Comparison of ENCODE assay signal across 8 cellular contexts in the genomic region with DNA sequence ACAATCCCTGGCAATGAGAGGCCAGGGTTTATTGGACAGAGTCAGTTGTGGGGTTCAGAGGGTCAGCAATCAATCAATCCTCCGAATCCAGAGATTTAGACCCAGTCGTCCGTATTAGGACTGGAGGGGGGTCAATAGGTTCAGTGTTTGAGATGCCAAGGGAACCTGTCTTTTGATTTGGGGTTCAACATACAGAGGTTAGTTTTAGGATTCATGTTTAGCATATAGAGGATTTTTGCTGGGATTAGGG. TPM values are rescaled to one million over a fixed set of nuclear protein-coding genes. Genes with fewer than 3 reads are reported as not detected.
DNase-seq lines count a peak whose midpoint lies in the region; ATAC-seq, FAIRE-seq and TF ChIP-seq lines count a peak whose summit lies in the region.

No MANE protein-coding gene starts in this region.

- CTCF ChIA-PET in K562 (lab: Yijun Ruan, JAX; ENCODE audit: low intra/inter-chr PET ratio): no interaction called here

- H3K14ac ChIP-seq in mesenchymal stem cell (ENCODE audit: low read length in 2 of 2): peak overlapping the region in 1 of 2 experiments; percentile 19

- H4K8ac ChIP-seq in mesenchymal stem cell (ENCODE audit: low read length): peak overlapping the region; percentile 91

- peak overlapping the region in 1 of 2 experiments; percentile 56 for H3K4ac ChIP-seq in mesenchymal stem cell (ENCODE audit: low read depth in 1 of 2, low read length in 2 of 2)

- peak overlapping the region; percentile 52 to 88 (median 75) for H3K4me3 ChIP-seq in heart right ventricle
- peak overlapping the region; percentile 64 for H3K4me3 ChIP-seq in K562
- peak overlapping the region; percentile 75 to 91 for H3K4me3 ChIP-seq in mesenchymal stem cell (ENCODE audit: insufficient read depth in 1 of 2, low read depth in 1 of 2, low read length in 2 of 2)
- H3K4me3 ChIP-seq in vagina: peak overlapping the region; percentile 71 to 84

- H2BK15ac ChIP-seq in mesenchymal stem cell (ENCODE audit: low read depth, poor library complexity, severe bottlenecking): no peak overlapping the region

- H3K79me1 ChIP-seq in mesenchymal stem cell (replicated peaks; ENCODE audit: low read length, poor library complexity, severe bottlenecking): peaks cover 25% of the 10 kb centered on the region

- no peak overlapping the region for H2BK120ac ChIP-seq in mesenchymal stem cell (ENCODE audit: low read depth, low read length)

- no peak for FAIRE-seq in K562 (lab: Jason Lieb, UNC)

- no peak for DNase-seq in heart right ventricle
- DNase-seq in cardiac septum (ENCODE audit: low spot score): no peak
- no peak for DNase-seq in K562 (ENCODE audit: extremely low read depth in 1 of 4, low spot score in 3 of 4)
- DNase-seq in mesenchymal stem cell: no peak
- DNase-seq in vagina (ENCODE audit: extremely low spot score in 2 of 2): no peak
- no peak for DNase-seq in cerebellar nuclear complex (lab: John Stamatoyannopoulos, UW)
- no peak for DNase-seq in MV-4-11 (lab: John Stamatoyannopoulos, UW)

- H4K91ac ChIP-seq in mesenchymal stem cell (ENCODE audit: low read length): peak overlapping the region; percentile 93

- TF ChIP-seq POLR2A in K562 (conservative IDR thresholded peaks at IDR 0.05) (no peak), vagina (IDR thresholded peaks at IDR 0.05) (no peak)

- intact Hi-C loops in heart right ventricle (cut with DNase I): loop anchor here in 2 of 10 donors (5.0 kb wide), 2 partner anchors 33 to 112 kb away; partner anchors contain the start of gene DNPEP (in 1 of the 2)
- intact Hi-C loops in cardiac septum (cut with DNase I): loop anchor here (2.0 kb wide), 1 partner anchor 38 kb away; no protein-coding TSS in a partner anchor
- intact Hi-C loops in K562 (cut with micrococcal nuclease): no loop called here
- intact Hi-C loops in vagina (cut with DNase I): loop anchor here (5.0 kb wide), 1 partner anchor 143 kb away; no protein-coding TSS in a partner anchor

- peaks cover 56% of the 10 kb centered on the region for H3K79me2 ChIP-seq in K562 (ENCODE audit: control insufficient read depth, insufficient read depth, low read length)

- H3K18ac ChIP-seq in mesenchymal stem cell (ENCODE audit: low read depth in 1 of 2, low read length in 2 of 2): peak overlapping the region in 1 of 2 experiments; percentile 89

- no peak overlapping the region for H3K23ac ChIP-seq in mesenchymal stem cell (ENCODE audit: low read length in 2 of 2)

- no peak for ATAC-seq in heart right ventricle
- ATAC-seq in K562: no peak
- no peak for ATAC-seq in HG03442 (IDR thresholded peaks at IDR 0.05; ENCODE audit: unreplicated experiment)

- no peak overlapping the region for H2AK5ac ChIP-seq in mesenchymal stem cell (ENCODE audit: low read length, severe bottlenecking)

- POLR2A ChIA-PET in K562 (lab: Yijun Ruan, JAX): interaction anchor here (0.6 to 4.9 kb wide), 7 partner anchors 10 to 260 kb away, joined by 3 to 37 read pairs (median 5); partner anchors contain the start of gene ASIC4

- no peaks in the 10 kb centered on the region for H4K20me1 ChIP-seq in K562 (replicated peaks; ENCODE audit: control insufficient read depth, insufficient read depth, low read length)

- H3K36me3 ChIP-seq in heart right ventricle (peaks cover 0 to 25% (median 7%) of the 10 kb centered on the region in 9 donors), K562 (ENCODE audit: control insufficient read depth, insufficient read depth, low read length) (peaks cover 13% of the 10 kb centered on the region; the same call in 2 of the 3 replicates), mesenchymal stem cell (ENCODE audit: control insufficient read depth in 1 of 2, insufficient read depth in 2 of 2, low read depth in 1 of 2, low read length in 2 of 2) (peaks cover 24% of the 10 kb centered on the region in 2 experiments), vagina (peaks cover 0 to 6% of the 10 kb centered on the region in 2 donors)

- WGBS in heart right ventricle, 2 donors: 0 to 1% methylated on average over 3 of the region's 3 CpGs
- WGBS in K562 (ENCODE audit: insufficient coverage, low coverage, missing lambda C conversion rate): 0% methylated on average over 3 of the region's 3 CpGs
- WGBS in mesenchymal stem cell: under 1% methylated on average over 3 of the region's 3 CpGs

- H2BK5ac ChIP-seq in mesenchymal stem cell (ENCODE audit: low read depth, low read length, poor library complexity, severe bottlenecking): no peak overlapping the region

- TSS peak; percentile 89 for BruUV-seq in K562 (replicated peaks; lab: Mats Ljungman, UMichigan)

- H2AFZ ChIP-seq in K562 (ENCODE audit: low read depth, low read length) (no peak overlapping the region; the same call in 1 of the 2 replicates), mesenchymal stem cell (ENCODE audit: low read depth, low read length) (no peak overlapping the region)

- TF ChIP-seq RAD21 in K562 (CRISPR knock-in tag; conservative IDR thresholded peaks at IDR 0.05 in 1 of 2, IDR thresholded peaks at IDR 0.05 in 1 of 2): no peak

- H2BK12ac ChIP-seq in mesenchymal stem cell (ENCODE audit: low read length in 2 of 2): no peak overlapping the region

- H3K4me2 ChIP-seq in K562 (ENCODE audit: insufficient read depth, low read length): peak overlapping the region; percentile 77
- H3K4me2 ChIP-seq in mesenchymal stem cell (ENCODE audit: low read length, poor library complexity, severe bottlenecking): peak overlapping the region; percentile 69

- H3K9me3 ChIP-seq in heart right ventricle: no peaks in the 10 kb centered on the region
- no peaks in the 10 kb centered on the region for H3K9me3 ChIP-seq in K562 (replicated peaks; ENCODE audit: control insufficient read depth, insufficient read depth, low read depth, low read length)
- H3K9me3 ChIP-seq in mesenchymal stem cell (ENCODE audit: control insufficient read depth, low read length): no peaks in the 10 kb centered on the region
- H3K9me3 ChIP-seq in vagina: no peaks in the 10 kb centered on the region

- H3K9me1 ChIP-seq in K562 (ENCODE audit: control insufficient read depth, insufficient read depth, low read length): no peaks in the 10 kb centered on the region

- in situ Hi-C loops in K562 (cut with MboI): no loop called here

- TF ChIP-seq CTCF in heart right ventricle (IDR thresholded peaks at IDR 0.05) (no peak), K562 (IDR thresholded peaks at IDR 0.05 in 2 of 3, conservative IDR thresholded peaks at IDR 0.05 in 1 of 3; ENCODE audit: insufficient read depth in 2 of 3, low read depth in 1 of 3, low read length in 3 of 3) (no peak), vagina (IDR thresholded peaks at IDR 0.05) (no peak)

- TF ChIP-seq EP300 in K562 (IDR thresholded peaks at IDR 0.05; ENCODE audit: low read length): no peak

- peaks cover 0 to 38% (median 18%) of the 10 kb centered on the region in 7 donors for H3K27me3 ChIP-seq in heart right ventricle
- H3K27me3 ChIP-seq in K562 (ENCODE audit: control insufficient read depth in 2 of 2, insufficient read depth in 2 of 2, low read length in 2 of 2): no peaks in the 10 kb centered on the region
- peaks cover 0 to 36% of the 10 kb centered on the region in 2 experiments for H3K27me3 ChIP-seq in mesenchymal stem cell (ENCODE audit: control insufficient read depth in 1 of 2, insufficient read depth in 1 of 2, low read length in 2 of 2)
- no peaks in the 10 kb centered on the region for H3K27me3 ChIP-seq in vagina

- H3K27ac ChIP-seq in heart right ventricle (peak overlapping the region; percentile 91 to 100 (median 96)), K562 (ENCODE audit: extremely low read depth, low read depth, low read length) (peak overlapping the region; percentile 95), mesenchymal stem cell (ENCODE audit: low read length, poor library complexity, severe bottlenecking) (peak overlapping the region; percentile 36), vagina (peak overlapping the region; percentile 95)

- H3K9ac ChIP-seq in K562 (ENCODE audit: insufficient read depth in 1 of 2, low read depth in 2 of 2, low read length in 2 of 2) (peak overlapping the region; percentile 88 to 98), mesenchymal stem cell (ENCODE audit: low read length) (peak overlapping the region; percentile 96)

- H3K4me1 ChIP-seq in heart right ventricle (peaks cover 19 to 50% (median 37%) of the 10 kb centered on the region in 9 donors), K562 (replicated peaks in 1 of 2; ENCODE audit: control insufficient read depth in 2 of 2, insufficient read depth in 2 of 2, low read length in 2 of 2) (peaks cover 47 to 60% of the 10 kb centered on the region in 2 experiments), mesenchymal stem cell (ENCODE audit: control insufficient read depth, insufficient read depth, low read depth, low read length) (peaks cover 32% of the 10 kb centered on the region), vagina (peaks cover 35% of the 10 kb centered on the region)

RNA-seq across cellular contexts. Expression of gene GMPPA, which starts 0.3 kb away (rescaled TPM):
- total RNA-seq in heart right ventricle (10 to 100 TPM; 15.8 to 29.4 (median 21.0) TPM), cardiac septum (22.6 TPM), K562 (2014; rRNA removed) (66.7 and 93.8 TPM in 2 replicates), K562 (2014; rRNA removed; fragmentation: Illumina TruSeq; extraction: Trizol) (38.5 and 47.9 TPM in 2 replicates), K562 (2015; rRNA removed; fragmentation: Illumina TruSeq; extraction: Trizol) (59.6 and 65.4 TPM in 2 replicates), K562 (2021) (69.7 and 71.3 TPM in 2 replicates), vagina (35.4 TPM)
- polyA plus RNA-seq in heart right ventricle (10 to 100 TPM; 28.2 to 48.6 TPM), K562 (2011; rRNA removed) (101 and 108 TPM in 2 replicates), K562 (2014; fragmentation: Illumina TruSeq; extraction: Trizol) (82.1 and 90.5 TPM in 2 replicates), K562 (2014; fragmentation: Nextera tagmentation; extraction: Ambion mirVana) (10 to 100 TPM in 1 of 2 experiments, 1 to 10 TPM in 1; 7.0 to 24.7 TPM), K562 (2014; rRNA removed) (71.2 and 75.4 TPM in 2 replicates)
- 76.3 and 182 TPM in 2 replicates for total RNA-seq in K562 (2011; cell fraction: chromatin; rRNA removed; ENCODE audit: low replicate concordance)
- 113 and 116 TPM in 2 replicates for total RNA-seq in K562 (2011; cell fraction: nucleolus; rRNA removed)
- total RNA-seq in K562 (2011; cell fraction: nucleoplasm; rRNA removed): 78.7 and 92.4 TPM in 2 replicates
- polyA plus RNA-seq in K562 (2011; cell fraction: cytosol; rRNA removed): 152 and 203 TPM in 2 replicates
- 219 and 235 TPM in 2 replicates for polyA plus RNA-seq in K562 (2011; cell fraction: nucleus; rRNA removed)
- 99.0 and 134 TPM in 2 replicates for polyA plus RNA-seq in K562 (2012)
- polyA minus RNA-seq in K562 (2011; rRNA and poly(A)+ RNA removed): 73.2 and 103 TPM in 2 replicates
- polyA minus RNA-seq in K562 (2011; cell fraction: cytosol; rRNA and poly(A)+ RNA removed): 47.8 and 64.1 TPM in 2 replicates
- 38.2 and 59.0 TPM in 2 replicates for polyA minus RNA-seq in K562 (2011; cell fraction: nucleus; rRNA and poly(A)+ RNA removed)
- polyA plus RNA-seq in mesenchymal stem cell (2013, experiment 1 of 2): 41.8 TPM
- 41.6 TPM for polyA plus RNA-seq in mesenchymal stem cell (2013, experiment 2 of 2)

RNA-seq across cellular contexts. Expression of gene ASIC4, which starts 15.3 kb away (rescaled TPM):
- total RNA-seq in heart right ventricle: under 1 TPM in 5 of 10 donors, not detected in 5; 0.15 to 0.43 (median 0.20) TPM
- polyA plus RNA-seq in heart right ventricle: not detected
- total RNA-seq in cardiac septum: 0.32 TPM
- total RNA-seq in K562 (2011; cell fraction: chromatin; rRNA removed; ENCODE audit: low replicate concordance): 14.4 and 30.7 TPM in 2 replicates
- total RNA-seq in K562 (2011; cell fraction: nucleolus; rRNA removed): 21.7 and 26.1 TPM in 2 replicates
- total RNA-seq in K562 (2011; cell fraction: nucleoplasm; rRNA removed): 15.1 and 18.3 TPM in 2 replicates
- 17.7 and 24.8 TPM in 2 replicates for total RNA-seq in K562 (2014; rRNA removed)
- total RNA-seq in K562 (2014; rRNA removed; fragmentation: Illumina TruSeq; extraction: Trizol): 2.3 and 3.8 TPM in 2 replicates
- total RNA-seq in K562 (2015; rRNA removed; fragmentation: Illumina TruSeq; extraction: Trizol): 9.6 and 9.8 TPM in 2 replicates
- 13.5 and 14.7 TPM in 2 replicates for total RNA-seq in K562 (2021)
- polyA plus RNA-seq in K562 (2011; rRNA removed): 2.5 and 8.6 TPM in 2 replicates
- 4.7 and 5.7 TPM in 2 replicates for polyA plus RNA-seq in K562 (2011; cell fraction: cytosol; rRNA removed)
- 48.9 and 62.7 TPM in 2 replicates for polyA plus RNA-seq in K562 (2011; cell fraction: nucleus; rRNA removed)
- polyA plus RNA-seq in K562 (2012): 15.2 and 19.8 TPM in 2 replicates
- 4.8 and 5.0 TPM in 2 replicates for polyA plus RNA-seq in K562 (2014; fragmentation: Illumina TruSeq; extraction: Trizol)
- under 1 TPM; 0.07 to 0.08 TPM for polyA plus RNA-seq in K562 (2014; fragmentation: Nextera tagmentation; extraction: Ambion mirVana)
- 19.0 and 19.2 TPM in 2 replicates for polyA plus RNA-seq in K562 (2014; rRNA removed)
- polyA minus RNA-seq in K562 (2011; rRNA and poly(A)+ RNA removed): 2.5 and 4.5 TPM in 2 replicates
- 2.6 and 8.5 TPM in 2 replicates for polyA minus RNA-seq in K562 (2011; cell fraction: cytosol; rRNA and poly(A)+ RNA removed)
- polyA minus RNA-seq in K562 (2011; cell fraction: nucleus; rRNA and poly(A)+ RNA removed): 13.9 and 26.5 TPM in 2 replicates
- not detected for polyA plus RNA-seq in mesenchymal stem cell (2013, experiment 1 of 2)
- not detected for polyA plus RNA-seq in mesenchymal stem cell (2013, experiment 2 of 2)
- total RNA-seq in vagina: not detected

RNA-seq across cellular contexts. Expression of gene CHPF, which starts 44.6 kb away (rescaled TPM):
- 100 to 1,000 TPM in 4 of 10 donors, 10 to 100 TPM in 6; 66.5 to 166 (median 95.9) TPM for total RNA-seq in heart right ventricle
- 100 to 1,000 TPM in 1 of 2 donors, 10 to 100 TPM in 1; 76.9 to 221 TPM for polyA plus RNA-seq in heart right ventricle
- total RNA-seq in cardiac septum: 120 TPM
- total RNA-seq in K562 (2011; cell fraction: chromatin; rRNA removed; ENCODE audit: low replicate concordance): 9.1 and 46.2 TPM in 2 replicates
- 74.1 and 96.4 TPM in 2 replicates for total RNA-seq in K562 (2011; cell fraction: nucleolus; rRNA removed)
- total RNA-seq in K562 (2011; cell fraction: nucleoplasm; rRNA removed): 36.0 and 36.5 TPM in 2 replicates
- 57.2 and 67.6 TPM in 2 replicates for total RNA-seq in K562 (2014; rRNA removed)
- 1.5 and 2.0 TPM in 2 replicates for total RNA-seq in K562 (2014; rRNA removed; fragmentation: Illumina TruSeq; extraction: Trizol)
- 7.9 and 9.0 TPM in 2 replicates for total RNA-seq in K562 (2015; rRNA removed; fragmentation: Illumina TruSeq; extraction: Trizol)
- 40.1 and 41.1 TPM in 2 replicates for total RNA-seq in K562 (2021)
- polyA plus RNA-seq in K562 (2011; rRNA removed): 9.9 and 14.8 TPM in 2 replicates
- polyA plus RNA-seq in K562 (2011; cell fraction: cytosol; rRNA removed): 22.8 and 80.8 TPM in 2 replicates
- 25.6 and 44.2 TPM in 2 replicates for polyA plus RNA-seq in K562 (2011; cell fraction: nucleus; rRNA removed)
- polyA plus RNA-seq in K562 (2012): 22.4 and 47.7 TPM in 2 replicates
- polyA plus RNA-seq in K562 (2014; fragmentation: Illumina TruSeq; extraction: Trizol): 2.6 and 11.5 TPM in 2 replicates
- under 1 TPM; 0.15 to 0.35 TPM for polyA plus RNA-seq in K562 (2014; fragmentation: Nextera tagmentation; extraction: Ambion mirVana)
- polyA plus RNA-seq in K562 (2014; rRNA removed): 31.8 and 32.1 TPM in 2 replicates
- polyA minus RNA-seq in K562 (2011; rRNA and poly(A)+ RNA removed): 3.4 and 5.3 TPM in 2 replicates
- 25.0 and 30.2 TPM in 2 replicates for polyA minus RNA-seq in K562 (2011; cell fraction: cytosol; rRNA and poly(A)+ RNA removed)
- 24.2 and 27.0 TPM in 2 replicates for polyA minus RNA-seq in K562 (2011; cell fraction: nucleus; rRNA and poly(A)+ RNA removed)
- 134 TPM for polyA plus RNA-seq in mesenchymal stem cell (2013, experiment 1 of 2)
- polyA plus RNA-seq in mesenchymal stem cell (2013, experiment 2 of 2): 133 TPM
- total RNA-seq in vagina: 41.5 TPM

RNA-seq across cellular contexts. Expression of gene TMEM198, which starts 44.8 kb away (rescaled TPM):
- 1 to 10 TPM in 8 of 10 donors, under 1 TPM in 2; 0.59 to 3.5 (median 1.6) TPM for total RNA-seq in heart right ventricle
- 10 to 100 TPM in 1 of 2 donors, 1 to 10 TPM in 1; 3.0 to 10.7 TPM for polyA plus RNA-seq in heart right ventricle
- 1.8 TPM for total RNA-seq in cardiac septum
- 1.3 and 5.0 TPM in 2 replicates for total RNA-seq in K562 (2011; cell fraction: chromatin; rRNA removed; ENCODE audit: low replicate concordance)
- 4.3 and 6.5 TPM in 2 replicates for total RNA-seq in K562 (2011; cell fraction: nucleolus; rRNA removed)
- total RNA-seq in K562 (2011; cell fraction: nucleoplasm; rRNA removed): 3.1 and 3.4 TPM in 2 replicates
- total RNA-seq in K562 (2014; rRNA removed): 1.1 and 2.5 TPM in 2 replicates
- 0.38 and 0.47 TPM in 2 replicates for total RNA-seq in K562 (2014; rRNA removed; fragmentation: Illumina TruSeq; extraction: Trizol)
- total RNA-seq in K562 (2015; rRNA removed; fragmentation: Illumina TruSeq; extraction: Trizol): 0.98 and 1.1 TPM in 2 replicates
- total RNA-seq in K562 (2021): 2.4 and 3.8 TPM in 2 replicates
- polyA plus RNA-seq in K562 (2011; rRNA removed): 1.1 and 2.2 TPM in 2 replicates
- polyA plus RNA-seq in K562 (2011; cell fraction: cytosol; rRNA removed): 2.6 and 3.9 TPM in 2 replicates
- 19.4 and 26.1 TPM in 2 replicates for polyA plus RNA-seq in K562 (2011; cell fraction: nucleus; rRNA removed)
- 2.1 and 3.5 TPM in 2 replicates for polyA plus RNA-seq in K562 (2012)
- 1.0 and 1.3 TPM in 2 replicates for polyA plus RNA-seq in K562 (2014; fragmentation: Illumina TruSeq; extraction: Trizol)
- polyA plus RNA-seq in K562 (2014; fragmentation: Nextera tagmentation; extraction: Ambion mirVana): under 1 TPM; 0.03 TPM
- polyA plus RNA-seq in K562 (2014; rRNA removed): 2.5 and 2.7 TPM in 2 replicates
- polyA minus RNA-seq in K562 (2011; rRNA and poly(A)+ RNA removed): 0.36 and 0.81 TPM in 2 replicates
- polyA minus RNA-seq in K562 (2011; cell fraction: cytosol; rRNA and poly(A)+ RNA removed): 0.95 and 1.0 TPM in 2 replicates
- polyA minus RNA-seq in K562 (2011; cell fraction: nucleus; rRNA and poly(A)+ RNA removed): 1.5 and 1.7 TPM in 2 replicates
- 1.5 TPM for polyA plus RNA-seq in mesenchymal stem cell (2013, experiment 1 of 2)
- polyA plus RNA-seq in mesenchymal stem cell (2013, experiment 2 of 2): 1.3 TPM
- 1.5 TPM for total RNA-seq in vagina

Comparison
In these comparisons a context has a peak if more than half of its experiments do, and no peak if none do; other contexts are left out.
1. H3K27ac ChIP-seq: peak in every context shown above with its lines; median percentile 96 in heart right ventricle; 95 in K562; 95 in vagina; 36 in mesenchymal stem cell.